1 cellular context compared by ENCODE assay signal in the genomic region with DNA sequence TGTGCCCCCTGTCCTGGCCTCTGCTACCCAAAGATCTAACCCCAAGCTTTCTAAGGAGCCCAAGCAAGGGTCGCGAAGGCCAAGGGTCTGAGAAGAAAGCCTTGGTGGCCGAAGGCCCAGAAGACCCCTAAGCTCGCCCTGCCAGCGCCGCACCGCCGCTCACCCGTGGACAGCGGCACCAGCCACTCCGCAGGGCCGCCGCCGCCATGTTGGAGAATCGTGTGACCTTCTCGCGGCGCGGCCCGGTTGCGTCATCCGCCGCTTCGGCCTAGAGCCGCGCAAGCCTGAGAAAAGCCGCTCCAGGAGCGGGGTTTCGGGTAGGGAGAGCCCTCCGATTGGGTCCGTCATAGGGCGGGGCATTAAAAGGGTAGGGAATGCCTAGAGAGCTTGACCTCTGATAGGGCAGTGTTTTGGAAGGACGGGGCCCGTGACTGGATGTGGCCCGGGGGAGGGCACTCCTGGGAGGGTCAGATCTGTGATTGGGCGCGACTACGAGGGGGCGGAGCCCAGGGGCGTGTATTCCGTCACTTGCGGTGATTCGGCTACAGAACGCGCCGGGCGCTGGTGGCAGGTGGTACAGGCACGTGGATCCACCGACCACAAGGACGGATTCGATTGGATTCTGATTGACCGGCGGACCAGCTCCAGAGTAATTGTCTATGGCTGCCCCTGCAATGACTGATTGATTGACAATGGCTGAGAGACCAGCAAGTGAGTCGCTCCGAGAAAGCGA.
TF ChIP-seq lines count a peak whose summit lies in the region.

A gene with protein sequence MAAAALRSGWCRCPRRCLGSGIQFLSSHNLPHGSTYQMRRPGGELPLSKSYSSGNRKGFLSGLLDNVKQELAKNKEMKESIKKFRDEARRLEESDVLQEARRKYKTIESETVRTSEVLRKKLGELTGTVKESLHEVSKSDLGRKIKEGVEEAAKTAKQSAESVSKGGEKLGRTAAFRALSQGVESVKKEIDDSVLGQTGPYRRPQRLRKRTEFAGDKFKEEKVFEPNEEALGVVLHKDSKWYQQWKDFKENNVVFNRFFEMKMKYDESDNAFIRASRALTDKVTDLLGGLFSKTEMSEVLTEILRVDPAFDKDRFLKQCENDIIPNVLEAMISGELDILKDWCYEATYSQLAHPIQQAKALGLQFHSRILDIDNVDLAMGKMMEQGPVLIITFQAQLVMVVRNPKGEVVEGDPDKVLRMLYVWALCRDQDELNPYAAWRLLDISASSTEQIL (minus strand): TSS at position 223 of the 733 bp plus-strand sequence. CDS start 15 bp downstream, at position 208.

TF ChIP-seq in HEK293, 187 proteins besides CTCF, POLR2A, EP300 and RAD21 (continued from another document and continues in another):
- TF ChIP-seq ZBTB21 (tag by site-specific recombination; IDR thresholded peaks at IDR 0.05) (no peak; the same call in none of the 2 replicates), ZNF37A (tag by site-specific recombination; IDR thresholded peaks at IDR 0.05) (no peak), ZNF121 (tag by site-specific recombination; IDR thresholded peaks at IDR 0.05) (no peak), ZNF211 (tag by site-specific recombination; IDR thresholded peaks at IDR 0.05; ENCODE audit: low read depth) (no peak), ZNF132 (tag by site-specific recombination; IDR thresholded peaks at IDR 0.05; ENCODE audit: borderline replicate concordance) (no peak), ZNF843 (tag by site-specific recombination; IDR thresholded peaks at IDR 0.05) (no peak), SP7 (tag by site-specific recombination; IDR thresholded peaks at IDR 0.05) (0 out of 2 replicates have a peak, but pooled peaks have one; percentile 38), ZNF792 (tag by site-specific recombination; IDR thresholded peaks at IDR 0.05) (no peak), ZFHX2 (tag by site-specific recombination; conservative IDR thresholded peaks at IDR 0.05) (0 out of 2 replicates have a peak, but pooled peaks have one; percentile 7), YY1 (tag by site-specific recombination; IDR thresholded peaks at IDR 0.05) (peak; percentile 93), ZNF561 (tag by site-specific recombination; IDR thresholded peaks at IDR 0.05; ENCODE audit: borderline replicate concordance) (0 out of 2 replicates have a peak, but pooled peaks have one; percentile 19), ZNF366 (tag by site-specific recombination; conservative IDR thresholded peaks at IDR 0.05) (no peak), ZNF785 (tag by site-specific recombination; IDR thresholded peaks at IDR 0.05) (no peak), ZFP37 (tag by site-specific recombination; IDR thresholded peaks at IDR 0.05) (peak; percentile 73), HOXA7 (CRISPR knock-in tag; IDR thresholded peaks at IDR 0.05; ENCODE audit: borderline replicate concordance) (no peak), GLIS2 (tag by site-specific recombination; IDR thresholded peaks at IDR 0.05) (0 out of 2 replicates have a peak, but pooled peaks have one; percentile 40), SETDB1 (IDR thresholded peaks at IDR 0.05; ENCODE audit: insufficient read length, low read length) (peak; percentile 21), ZNF621 (tag by site-specific recombination; IDR thresholded peaks at IDR 0.05) (no peak), TCF7L2 (IDR thresholded peaks at IDR 0.05; ENCODE audit: borderline replicate concordance, low read depth, low read length) (no peak), SCRT2 (tag by site-specific recombination; IDR thresholded peaks at IDR 0.05) (no peak), ZNF670 (tag by site-specific recombination; IDR thresholded peaks at IDR 0.05; ENCODE audit: low read depth) (no peak), ZNF571 (tag by site-specific recombination; IDR thresholded peaks at IDR 0.05) (no peak), ZBTB8A (tag by site-specific recombination; IDR thresholded peaks at IDR 0.05) (0 out of 2 replicates have a peak, but pooled peaks have one; percentile 17), ZNF664 (tag by site-specific recombination; IDR thresholded peaks at IDR 0.05) (no peak), FEZF1 (tag by site-specific recombination; IDR thresholded peaks at IDR 0.05) (no peak), OSR2 (tag by site-specific recombination; IDR thresholded peaks at IDR 0.05) (no peak), OVOL3 (tag by site-specific recombination; IDR thresholded peaks at IDR 0.05) (peak; percentile 8; the same call in 1 of the 2 replicates)
- TF ChIP-seq, protein P1, sequence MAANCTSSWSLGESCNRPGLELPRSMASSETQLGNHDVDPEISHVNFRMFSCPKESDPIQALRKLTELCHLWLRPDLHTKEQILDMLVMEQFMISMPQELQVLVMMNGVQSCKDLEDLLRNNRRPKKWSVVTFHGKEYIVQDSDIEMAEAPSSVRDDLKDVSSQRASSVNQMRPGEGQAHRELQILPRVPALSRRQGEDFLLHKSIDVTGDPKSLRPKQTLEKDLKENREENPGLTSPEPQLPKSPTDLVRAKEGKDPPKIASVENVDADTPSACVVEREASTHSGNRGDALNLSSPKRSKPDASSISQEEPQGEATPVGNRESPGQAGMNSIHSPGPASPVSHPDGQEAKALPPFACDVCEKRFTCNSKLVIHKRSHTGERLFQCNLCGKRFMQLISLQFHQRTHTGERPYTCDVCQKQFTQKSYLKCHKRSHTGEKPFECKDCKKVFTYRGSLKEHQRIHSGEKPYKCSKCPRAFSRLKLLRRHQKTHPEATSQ (tag by site-specific recombination; IDR thresholded peaks at IDR 0.05): no peak
- TF ChIP-seq, protein P2, sequence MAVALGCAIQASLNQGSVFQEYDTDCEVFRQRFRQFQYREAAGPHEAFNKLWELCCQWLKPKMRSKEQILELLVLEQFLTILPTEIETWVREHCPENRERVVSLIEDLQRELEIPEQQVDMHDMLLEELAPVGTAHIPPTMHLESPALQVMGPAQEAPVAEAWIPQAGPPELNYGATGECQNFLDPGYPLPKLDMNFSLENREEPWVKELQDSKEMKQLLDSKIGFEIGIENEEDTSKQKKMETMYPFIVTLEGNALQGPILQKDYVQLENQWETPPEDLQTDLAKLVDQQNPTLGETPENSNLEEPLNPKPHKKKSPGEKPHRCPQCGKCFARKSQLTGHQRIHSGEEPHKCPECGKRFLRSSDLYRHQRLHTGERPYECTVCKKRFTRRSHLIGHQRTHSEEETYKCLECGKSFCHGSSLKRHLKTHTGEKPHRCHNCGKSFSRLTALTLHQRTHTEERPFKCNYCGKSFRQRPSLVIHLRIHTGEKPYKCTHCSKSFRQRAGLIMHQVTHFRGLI (tag by site-specific recombination; IDR thresholded peaks at IDR 0.05): no peak
- TF ChIP-seq, protein P3, sequence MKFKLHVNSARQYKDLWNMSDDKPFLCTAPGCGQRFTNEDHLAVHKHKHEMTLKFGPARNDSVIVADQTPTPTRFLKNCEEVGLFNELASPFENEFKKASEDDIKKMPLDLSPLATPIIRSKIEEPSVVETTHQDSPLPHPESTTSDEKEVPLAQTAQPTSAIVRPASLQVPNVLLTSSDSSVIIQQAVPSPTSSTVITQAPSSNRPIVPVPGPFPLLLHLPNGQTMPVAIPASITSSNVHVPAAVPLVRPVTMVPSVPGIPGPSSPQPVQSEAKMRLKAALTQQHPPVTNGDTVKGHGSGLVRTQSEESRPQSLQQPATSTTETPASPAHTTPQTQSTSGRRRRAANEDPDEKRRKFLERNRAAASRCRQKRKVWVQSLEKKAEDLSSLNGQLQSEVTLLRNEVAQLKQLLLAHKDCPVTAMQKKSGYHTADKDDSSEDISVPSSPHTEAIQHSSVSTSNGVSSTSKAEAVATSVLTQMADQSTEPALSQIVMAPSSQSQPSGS (tag by site-specific recombination; IDR thresholded peaks at IDR 0.05; ENCODE audit: low read depth): peak; percentile 90
- TF ChIP-seq, protein P4, sequence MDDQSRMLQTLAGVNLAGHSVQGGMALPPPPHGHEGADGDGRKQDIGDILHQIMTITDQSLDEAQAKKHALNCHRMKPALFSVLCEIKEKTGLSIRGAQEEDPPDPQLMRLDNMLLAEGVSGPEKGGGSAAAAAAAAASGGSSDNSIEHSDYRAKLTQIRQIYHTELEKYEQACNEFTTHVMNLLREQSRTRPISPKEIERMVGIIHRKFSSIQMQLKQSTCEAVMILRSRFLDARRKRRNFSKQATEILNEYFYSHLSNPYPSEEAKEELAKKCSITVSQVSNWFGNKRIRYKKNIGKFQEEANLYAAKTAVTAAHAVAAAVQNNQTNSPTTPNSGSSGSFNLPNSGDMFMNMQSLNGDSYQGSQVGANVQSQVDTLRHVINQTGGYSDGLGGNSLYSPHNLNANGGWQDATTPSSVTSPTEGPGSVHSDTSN (CRISPR knock-in tag; IDR thresholded peaks at IDR 0.05): peak; percentile 47; the same call in 1 of the 2 replicates
- TF ChIP-seq, protein P5, sequence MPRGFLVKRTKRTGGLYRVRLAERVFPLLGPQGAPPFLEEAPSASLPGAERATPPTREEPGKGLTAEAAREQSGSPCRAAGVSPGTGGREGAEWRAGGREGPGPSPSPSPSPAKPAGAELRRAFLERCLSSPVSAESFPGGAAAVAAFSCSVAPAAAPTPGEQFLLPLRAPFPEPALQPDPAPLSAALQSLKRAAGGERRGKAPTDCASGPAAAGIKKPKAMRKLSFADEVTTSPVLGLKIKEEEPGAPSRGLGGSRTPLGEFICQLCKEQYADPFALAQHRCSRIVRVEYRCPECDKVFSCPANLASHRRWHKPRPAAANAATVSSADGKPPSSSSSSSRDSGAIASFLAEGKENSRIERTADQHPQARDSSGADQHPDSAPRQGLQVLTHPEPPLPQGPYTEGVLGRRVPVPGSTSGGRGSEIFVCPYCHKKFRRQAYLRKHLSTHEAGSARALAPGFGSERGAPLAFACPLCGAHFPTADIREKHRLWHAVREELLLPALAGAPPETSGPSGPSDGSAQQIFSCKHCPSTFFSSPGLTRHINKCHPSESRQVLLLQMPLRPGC (tag by site-specific recombination; IDR thresholded peaks at IDR 0.05): no peak
- TF ChIP-seq, protein P6, sequence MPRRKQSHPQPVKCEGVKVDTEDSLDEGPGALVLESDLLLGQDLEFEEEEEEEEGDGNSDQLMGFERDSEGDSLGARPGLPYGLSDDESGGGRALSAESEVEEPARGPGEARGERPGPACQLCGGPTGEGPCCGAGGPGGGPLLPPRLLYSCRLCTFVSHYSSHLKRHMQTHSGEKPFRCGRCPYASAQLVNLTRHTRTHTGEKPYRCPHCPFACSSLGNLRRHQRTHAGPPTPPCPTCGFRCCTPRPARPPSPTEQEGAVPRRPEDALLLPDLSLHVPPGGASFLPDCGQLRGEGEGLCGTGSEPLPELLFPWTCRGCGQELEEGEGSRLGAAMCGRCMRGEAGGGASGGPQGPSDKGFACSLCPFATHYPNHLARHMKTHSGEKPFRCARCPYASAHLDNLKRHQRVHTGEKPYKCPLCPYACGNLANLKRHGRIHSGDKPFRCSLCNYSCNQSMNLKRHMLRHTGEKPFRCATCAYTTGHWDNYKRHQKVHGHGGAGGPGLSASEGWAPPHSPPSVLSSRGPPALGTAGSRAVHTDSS (tag by site-specific recombination; IDR thresholded peaks at IDR 0.05): no peak
- TF ChIP-seq, protein P7, sequence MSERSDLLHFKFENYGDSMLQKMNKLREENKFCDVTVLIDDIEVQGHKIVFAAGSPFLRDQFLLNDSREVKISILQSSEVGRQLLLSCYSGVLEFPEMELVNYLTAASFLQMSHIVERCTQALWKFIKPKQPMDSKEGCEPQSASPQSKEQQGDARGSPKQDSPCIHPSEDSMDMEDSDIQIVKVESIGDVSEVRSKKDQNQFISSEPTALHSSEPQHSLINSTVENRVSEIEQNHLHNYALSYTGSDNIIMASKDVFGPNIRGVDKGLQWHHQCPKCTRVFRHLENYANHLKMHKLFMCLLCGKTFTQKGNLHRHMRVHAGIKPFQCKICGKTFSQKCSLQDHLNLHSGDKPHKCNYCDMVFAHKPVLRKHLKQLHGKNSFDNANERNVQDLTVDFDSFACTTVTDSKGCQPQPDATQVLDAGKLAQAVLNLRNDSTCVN (tag by site-specific recombination; optimal IDR thresholded peaks at IDR 0.05): peak; percentile 88
- TF ChIP-seq, protein P8, sequence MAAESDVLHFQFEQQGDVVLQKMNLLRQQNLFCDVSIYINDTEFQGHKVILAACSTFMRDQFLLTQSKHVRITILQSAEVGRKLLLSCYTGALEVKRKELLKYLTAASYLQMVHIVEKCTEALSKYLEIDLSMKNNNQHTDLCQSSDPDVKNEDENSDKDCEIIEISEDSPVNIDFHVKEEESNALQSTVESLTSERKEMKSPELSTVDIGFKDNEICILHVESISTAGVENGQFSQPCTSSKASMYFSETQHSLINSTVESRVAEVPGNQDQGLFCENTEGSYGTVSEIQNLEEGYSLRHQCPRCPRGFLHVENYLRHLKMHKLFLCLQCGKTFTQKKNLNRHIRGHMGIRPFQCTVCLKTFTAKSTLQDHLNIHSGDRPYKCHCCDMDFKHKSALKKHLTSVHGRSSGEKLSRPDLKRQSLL (tag by site-specific recombination; IDR thresholded peaks at IDR 0.05): peak; percentile 97
- TF ChIP-seq, protein P9, sequence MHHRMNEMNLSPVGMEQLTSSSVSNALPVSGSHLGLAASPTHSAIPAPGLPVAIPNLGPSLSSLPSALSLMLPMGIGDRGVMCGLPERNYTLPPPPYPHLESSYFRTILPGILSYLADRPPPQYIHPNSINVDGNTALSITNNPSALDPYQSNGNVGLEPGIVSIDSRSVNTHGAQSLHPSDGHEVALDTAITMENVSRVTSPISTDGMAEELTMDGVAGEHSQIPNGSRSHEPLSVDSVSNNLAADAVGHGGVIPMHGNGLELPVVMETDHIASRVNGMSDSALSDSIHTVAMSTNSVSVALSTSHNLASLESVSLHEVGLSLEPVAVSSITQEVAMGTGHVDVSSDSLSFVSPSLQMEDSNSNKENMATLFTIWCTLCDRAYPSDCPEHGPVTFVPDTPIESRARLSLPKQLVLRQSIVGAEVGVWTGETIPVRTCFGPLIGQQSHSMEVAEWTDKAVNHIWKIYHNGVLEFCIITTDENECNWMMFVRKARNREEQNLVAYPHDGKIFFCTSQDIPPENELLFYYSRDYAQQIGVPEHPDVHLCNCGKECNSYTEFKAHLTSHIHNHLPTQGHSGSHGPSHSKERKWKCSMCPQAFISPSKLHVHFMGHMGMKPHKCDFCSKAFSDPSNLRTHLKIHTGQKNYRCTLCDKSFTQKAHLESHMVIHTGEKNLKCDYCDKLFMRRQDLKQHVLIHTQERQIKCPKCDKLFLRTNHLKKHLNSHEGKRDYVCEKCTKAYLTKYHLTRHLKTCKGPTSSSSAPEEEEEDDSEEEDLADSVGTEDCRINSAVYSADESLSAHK (tag by site-specific recombination; IDR thresholded peaks at IDR 0.05): 0 out of 2 replicates have a peak, but pooled peaks have one; percentile 35
